15 cellular contexts compared by ENCODE assay signal in genomic region chr19:15461694-15462093, GRCh38. TPM values are rescaled to one million over a fixed set of nuclear protein-coding genes. Genes with fewer than 3 reads are reported as not detected.
DNase-seq lines count a peak whose midpoint lies in the region; ATAC-seq, FAIRE-seq and TF ChIP-seq lines count a peak whose summit lies in the region.
"Had no signal": no experiment of that assay in that cellular context is flagged by ENCODE, and none has a peak within 500 bp of the region (broad histone marks: within the 10 kb centered on the region; RNA-seq: fewer than 3 reads in every experiment).

No MANE protein-coding gene starts in this region.

- H3K27ac Mint-ChIP-seq in activated naive CD4-positive, alpha-beta T cell treated with anti-CD3 and anti-CD28 coated beads, Interleukin-2, amount 50 U/mL, for 24 hours, result peak overlapping the region; percentile 83
- H3K27ac Mint-ChIP-seq in activated T-helper 2 cell treated with anti-CD3 and anti-CD28 coated beads, Interferon-gamma antibody, Interleukin-2, Interleukin-4, amounts not matched to agents 10 μg/mL and 5 μg/mL and 100 μg/mL, durations not matched to agents 14 hours and 24 hours and 36 hours, result peak overlapping the region; percentile 51
- H3K27ac Mint-ChIP-seq in stimulated activated memory B cell treated with anti-CD40 and anti-IgM and Interleukin-4, amounts not matched to agents 10 μg/mL and 1 μg/mL and 100 μg/mL, for 72 hours, result peak overlapping the region; percentile 60

- peaks cover 7% of the 10 kb centered on the region for H3K36me3 Mint-ChIP-seq in activated naive CD4-positive, alpha-beta T cell treated with anti-CD3 and anti-CD28 coated beads, Interleukin-2, amount 50 U/mL, for 24 hours
- peaks cover 62% of the 10 kb centered on the region for H3K36me3 Mint-ChIP-seq in activated T-helper 2 cell treated with anti-CD3 and anti-CD28 coated beads, Interferon-gamma antibody, Interleukin-2, Interleukin-4, amounts not matched to agents 10 μg/mL and 5 μg/mL and 100 μg/mL, durations not matched to agents 14 hours and 24 hours and 36 hours (ENCODE audit: low read depth)
- peaks cover 18% of the 10 kb centered on the region for H3K36me3 Mint-ChIP-seq in stimulated activated memory B cell treated with anti-CD40 and anti-IgM and Interleukin-4, amounts not matched to agents 10 μg/mL and 1 μg/mL and 100 μg/mL, for 72 hours

- H3K4me3 Mint-ChIP-seq in activated naive CD4-positive, alpha-beta T cell treated with anti-CD3 and anti-CD28 coated beads, Interleukin-2, amount 50 U/mL, for 24 hours, result peak overlapping the region; percentile 86
- no peak overlapping the region for H3K4me3 Mint-ChIP-seq in activated T-helper 2 cell treated with anti-CD3 and anti-CD28 coated beads, Interferon-gamma antibody, Interleukin-2, Interleukin-4, amounts not matched to agents 10 μg/mL and 5 μg/mL and 100 μg/mL, durations not matched to agents 14 hours and 24 hours and 36 hours (ENCODE audit: low read depth)
- H3K4me3 Mint-ChIP-seq in stimulated activated memory B cell treated with anti-CD40 and anti-IgM and Interleukin-4, amounts not matched to agents 10 μg/mL and 1 μg/mL and 100 μg/mL, for 72 hours, result no peak overlapping the region

- H3K27me3 Mint-ChIP-seq in activated naive CD4-positive, alpha-beta T cell treated with anti-CD3 and anti-CD28 coated beads, Interleukin-2, amount 50 U/mL, for 24 hours, result no peaks in the 10 kb centered on the region
- no peaks in the 10 kb centered on the region for H3K27me3 Mint-ChIP-seq in activated T-helper 2 cell treated with anti-CD3 and anti-CD28 coated beads, Interferon-gamma antibody, Interleukin-2, Interleukin-4, amounts not matched to agents 10 μg/mL and 5 μg/mL and 100 μg/mL, durations not matched to agents 14 hours and 24 hours and 36 hours (ENCODE audit: low read depth)
- H3K27me3 Mint-ChIP-seq in stimulated activated memory B cell treated with anti-CD40 and anti-IgM and Interleukin-4, amounts not matched to agents 10 μg/mL and 1 μg/mL and 100 μg/mL, for 72 hours, result no peaks in the 10 kb centered on the region

- peaks cover 0 to 11% (median 6%) of the 10 kb centered on the region in 4 donors for H3K4me1 ChIP-seq in transverse colon

- H3K4me3 ChIP-seq in transverse colon, result no peak overlapping the region
- H3K4me3 ChIP-seq: ovary had no signal

- no peak for TF ChIP-seq CTCF in transverse colon (IDR thresholded peaks at IDR 0.05)

- intact Hi-C loops in activated T-helper 2 cell treated with anti-CD3 and anti-CD28 coated beads, Interferon-gamma antibody, Interleukin-2, Interleukin-4, amounts not matched to agents 10 μg/mL and 5 μg/mL and 100 μg/mL, durations not matched to agents 14 hours and 24 hours and 36 hours (cut with micrococcal nuclease), result loop anchor here (10.0 kb wide), 1 partner anchor 613 kb away; the partner anchor contains the start of gene TPM4
- intact Hi-C loops in transverse colon (cut with DNase I; ENCODE audit: low total_unique reads), result no loop called here

- H3K9me3 Mint-ChIP-seq in activated naive CD4-positive, alpha-beta T cell treated with anti-CD3 and anti-CD28 coated beads, Interleukin-2, amount 50 U/mL, for 24 hours, result no peaks in the 10 kb centered on the region
- H3K9me3 Mint-ChIP-seq in activated T-helper 2 cell treated with anti-CD3 and anti-CD28 coated beads, Interferon-gamma antibody, Interleukin-2, Interleukin-4, amounts not matched to agents 10 μg/mL and 5 μg/mL and 100 μg/mL, durations not matched to agents 14 hours and 24 hours and 36 hours, result no peaks in the 10 kb centered on the region
- no peaks in the 10 kb centered on the region for H3K9me3 Mint-ChIP-seq in stimulated activated memory B cell treated with anti-CD40 and anti-IgM and Interleukin-4, amounts not matched to agents 10 μg/mL and 1 μg/mL and 100 μg/mL, for 72 hours

- ATAC-seq in stimulated activated memory B cell treated with anti-CD40 and anti-IgM and Interleukin-4, amounts not matched to agents 10 μg/mL and 1 μg/mL and 100 μg/mL, for 72 hours, result no peak
- ATAC-seq: left colon had no signal

- H3K4me1 Mint-ChIP-seq in activated naive CD4-positive, alpha-beta T cell treated with anti-CD3 and anti-CD28 coated beads, Interleukin-2, amount 50 U/mL, for 24 hours, result peaks cover 51% of the 10 kb centered on the region
- H3K4me1 Mint-ChIP-seq in activated T-helper 2 cell treated with anti-CD3 and anti-CD28 coated beads, Interferon-gamma antibody, Interleukin-2, Interleukin-4, amounts not matched to agents 10 μg/mL and 5 μg/mL and 100 μg/mL, durations not matched to agents 14 hours and 24 hours and 36 hours (ENCODE audit: low read depth), result peaks cover 28% of the 10 kb centered on the region
- peaks cover 38% of the 10 kb centered on the region for H3K4me1 Mint-ChIP-seq in stimulated activated memory B cell treated with anti-CD40 and anti-IgM and Interleukin-4, amounts not matched to agents 10 μg/mL and 1 μg/mL and 100 μg/mL, for 72 hours

- no peaks in the 10 kb centered on the region for H3K36me3 ChIP-seq in transverse colon
- H3K36me3 ChIP-seq: ovary had no signal

- WGBS in transverse colon (ENCODE audit: low coverage in 1 of 2), 2 donors, result 89% methylated on average over 2 of the region's 2 CpGs; no CpG with 5 or more reads in 1 of the 2 donors

- no peak for DNase-seq in activated naive CD4-positive, alpha-beta T cell (lab: John Stamatoyannopoulos, UW)
- DNase-seq in activated T-helper 2 cell treated with anti-CD3 and anti-CD28 coated beads, Interferon-gamma antibody, Interleukin-2, Interleukin-4, amounts not matched to agents 10 μg/mL and 5 μg/mL and 100 μg/mL, durations not matched to agents 14 hours and 24 hours and 36 hours (ENCODE audit: low spot score), result no peak
- DNase-seq in transverse colon (no peak), HTR-8/SVneo (ENCODE audit: insufficient read length, low spot score) (no peak)
- DNase-seq: activated gamma-delta T cell, DMS79 treated with DMSO at 0.1 percent for 48 hours, hippocampal formation, left colon, NCI-H1436, ovary had no signal

- TF ChIP-seq POLR2A in transverse colon (IDR thresholded peaks at IDR 0.05), result no peak

- no peak for FAIRE-seq in HTR-8/SVneo (lab: Jason Lieb, UNC)

- no peaks in the 10 kb centered on the region for H3K9me3 ChIP-seq in transverse colon
- H3K9me3 ChIP-seq: ovary had no signal

- H3K27ac ChIP-seq in transverse colon, result no peak overlapping the region
- H3K27ac ChIP-seq: ovary had no signal

- in situ Hi-C loops in transverse colon (cut with MboI; ENCODE audit: low pct_ligation_motif_present in 1 of 4, low pct_unique_long_range_greater_than_20kb in 1 of 4, low sequenced_read_pairs in 3 of 4), result no loop called here

- peaks cover 48% of the 10 kb centered on the region for H3K27me3 ChIP-seq in transverse colon
- H3K27me3 ChIP-seq: ovary had no signal

- no peak for TF ChIP-seq EP300 in transverse colon (IDR thresholded peaks at IDR 0.05; ENCODE audit: low read depth)

RNA-seq across cellular contexts. Expression of gene RASAL3, which starts 2.6 kb away (rescaled TPM):
- total RNA-seq in activated T-helper 2 cell treated with anti-CD3 and anti-CD28 coated beads, Interferon-gamma antibody, Interleukin-2, Interleukin-4, amounts not matched to agents 10 μg/mL and 5 μg/mL and 100 μg/mL, durations not matched to agents 14 hours and 24 hours and 36 hours, result 107 TPM in 2 replicates
- total RNA-seq in transverse colon, result 100 to 1,000 TPM in 1 of 4 donors, 10 to 100 TPM in 1, 1 to 10 TPM in 2; 1.9 to 117 (median 15.3) TPM

RNA-seq across cellular contexts. Expression of gene WIZ, which starts 11.9 kb away (rescaled TPM):
- 30.1 and 30.4 TPM in 2 replicates for total RNA-seq in activated T-helper 2 cell treated with anti-CD3 and anti-CD28 coated beads, Interferon-gamma antibody, Interleukin-2, Interleukin-4, amounts not matched to agents 10 μg/mL and 5 μg/mL and 100 μg/mL, durations not matched to agents 14 hours and 24 hours and 36 hours
- total RNA-seq in transverse colon, result 10 to 100 TPM; 31.0 to 63.6 (median 42.0) TPM

RNA-seq across cellular contexts. Expression of gene PGLYRP2, which starts 17.6 kb away (rescaled TPM):
- not detected in 2 replicates for total RNA-seq in activated T-helper 2 cell treated with anti-CD3 and anti-CD28 coated beads, Interferon-gamma antibody, Interleukin-2, Interleukin-4, amounts not matched to agents 10 μg/mL and 5 μg/mL and 100 μg/mL, durations not matched to agents 14 hours and 24 hours and 36 hours
- total RNA-seq in transverse colon, result not detected
- total RNA-seq: left colon, LHCN-M2, mononuclear cell, skeletal muscle tissue had no signal

RNA-seq across cellular contexts. Expression of gene AKAP8L, which starts 42.9 kb away (rescaled TPM):
- total RNA-seq in activated T-helper 2 cell treated with anti-CD3 and anti-CD28 coated beads, Interferon-gamma antibody, Interleukin-2, Interleukin-4, amounts not matched to agents 10 μg/mL and 5 μg/mL and 100 μg/mL, durations not matched to agents 14 hours and 24 hours and 36 hours, result 76.6 and 87.4 TPM in 2 replicates
- 100 to 1,000 TPM; 112 to 329 (median 172) TPM for total RNA-seq in transverse colon

RNA-seq across cellular contexts. Expression of gene CYP4F22, which starts 46.6 kb away (rescaled TPM):
- total RNA-seq in activated T-helper 2 cell treated with anti-CD3 and anti-CD28 coated beads, Interferon-gamma antibody, Interleukin-2, Interleukin-4, amounts not matched to agents 10 μg/mL and 5 μg/mL and 100 μg/mL, durations not matched to agents 14 hours and 24 hours and 36 hours, result 0.14 TPM in 2 replicates
- not detected for total RNA-seq in transverse colon
- total RNA-seq: left colon, LHCN-M2, skeletal muscle tissue had no signal
